Comparison of ENCODE assay signal across 29 cellular contexts in the genomic region with DNA sequence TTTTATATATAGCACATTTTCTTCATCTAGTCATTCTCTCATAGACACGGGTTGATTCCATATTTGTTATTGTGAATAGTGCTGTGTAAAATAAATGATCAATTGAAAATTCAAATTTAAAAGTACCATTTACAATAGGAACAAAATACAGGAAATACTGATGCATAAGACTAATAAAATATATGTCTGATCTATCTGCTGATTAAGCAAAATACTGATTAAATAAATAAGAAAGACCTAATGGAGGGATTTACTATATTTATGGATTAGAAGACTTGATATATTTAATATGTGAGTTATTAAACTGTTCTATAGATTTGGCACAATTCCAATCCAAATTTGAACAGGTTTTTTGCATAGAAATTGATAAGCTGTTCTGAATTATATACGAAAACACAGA.
"Had no signal": no experiment of that assay in that cellular context is flagged by ENCODE, and none has a peak within 500 bp of the region (broad histone marks: within the 10 kb centered on the region; RNA-seq: fewer than 3 reads in every experiment).

No MANE protein-coding gene starts in this region.

- H3K27me3 ChIP-seq: neutrophil, spleen, suprapubic skin, testis, tibial artery, transverse colon, upper lobe of right lung, uterus had no signal

- DNase-seq: naive thymus-derived CD8-positive, alpha-beta T cell; nephron progenitor cell; nucleus accumbens; posterior cingulate gyrus; psoas muscle; right cardiac atrium; spleen; stimulated activated CD4-positive, alpha-beta T cell treated with anti-CD3 and anti-CD28 coated beads, Interleukin-12 subunit alpha, Interleukin-12 subunit beta, amount 100 ng/mL, for 4 hours; stimulated activated CD4-positive, alpha-beta T cell treated with anti-CD3 and anti-CD28 coated beads, Interleukin-1b, Interleukin-23, amount 100 ng/mL, for 48 hours; stimulated activated CD4-positive, alpha-beta T cell treated with anti-CD3 and anti-CD28 coated beads, Interleukin-4, amount 100 ng/mL, for 1 hour; stimulated activated CD4-positive, alpha-beta T cell treated with anti-CD3 and anti-CD28 coated beads, Interleukin-4, amount 100 ng/mL, for 4 hours; stimulated activated CD8-positive, alpha-beta memory T cell treated with anti-CD3 and anti-CD28 coated beads, Interleukin-4, amount 100 ng/mL, for 48 hours; stimulated activated naive CD4-positive, alpha-beta T cell; stimulated activated naive CD8-positive, alpha-beta T cell treated with anti-CD3 and anti-CD28 coated beads, Interleukin-15, amount 100 ng/mL, for 72 hours; stimulated activated naive CD8-positive, alpha-beta T cell treated with anti-CD3 and anti-CD28 coated beads, Interleukin-15, Interleukin-2, amounts not matched to agents 100 U/mL and 50 U/mL, for 24 hours; substantia nigra; testis; tibial artery; transverse colon; upper lobe of right lung; uterus had no signal

- H3K36me3 ChIP-seq: neutrophil, spleen, suprapubic skin, tibial artery, transverse colon, upper lobe of right lung, uterus had no signal

- H3K4me3 ChIP-seq: psoas muscle, skin epidermis, smooth muscle cell, spleen, suprapubic skin, testis, tibial artery, transverse colon, upper lobe of right lung, uterus had no signal

- H3K4me1 ChIP-seq: parathyroid adenoma, psoas muscle, spleen, suprapubic skin, testis, tibial artery, transverse colon, upper lobe of right lung, uterus had no signal

- ATAC-seq: naive thymus-derived CD8-positive, alpha-beta T cell; natural killer cell treated with Interleukin-12 subunit alpha and Interleukin-12 subunit beta and Interleukin-15 and Interleukin-18, amount 100 ng/mL, for 72 hours; psoas muscle; right cardiac atrium; sciatic nerve; stimulated activated memory B cell treated with anti-CD40 and anti-IgM and Interleukin-4, amounts not matched to agents 10 μg/mL and 1 μg/mL and 100 μg/mL, for 72 hours; stimulated activated naive CD8-positive, alpha-beta T cell treated with anti-CD3 and anti-CD28 coated beads, Interleukin-15, amount 100 ng/mL, for 72 hours; stimulated activated naive CD8-positive, alpha-beta T cell treated with anti-CD3 and anti-CD28 coated beads, Interleukin-15, Interleukin-2, amounts not matched to agents 100 U/mL and 50 U/mL, for 24 hours; upper lobe of right lung had no signal

- H2AFZ ChIP-seq: parathyroid adenoma had no signal

- H3K9me3 ChIP-seq: psoas muscle, suprapubic skin, testis, tibial artery, transverse colon, upper lobe of right lung, uterus had no signal

- H3K9ac ChIP-seq: parathyroid adenoma had no signal

- H3K27ac ChIP-seq: neutrophil, parathyroid adenoma, psoas muscle, skin epidermis, spleen, suprapubic skin, testis, tibial artery, transverse colon, upper lobe of right lung, uterus had no signal

- H3K4me2 ChIP-seq: smooth muscle cell had no signal
